In genomic region chr5:162593881-162594280, GRCh38 we compare ENCODE assay signal across 1 cellular context.
TF ChIP-seq lines count a peak whose summit lies in the region.

No MANE protein-coding gene starts in this region.

TF ChIP-seq in H1, 55 proteins besides CTCF, POLR2A, EP300 and RAD21:
- TF ChIP-seq CREB1 (IDR thresholded peaks at IDR 0.05) (no peak), CBX8 (IDR thresholded peaks at IDR 0.05; ENCODE audit: borderline replicate concordance, low read depth, low read length) (no peak), JUN (IDR thresholded peaks at IDR 0.05; ENCODE audit: low read depth, low read length) (no peak), RFX5 (IDR thresholded peaks at IDR 0.05; ENCODE audit: borderline replicate concordance, low read depth, low read length) (no peak), SP1 (IDR thresholded peaks at IDR 0.05; ENCODE audit: low read depth, low read length) (no peak), RNF2 (IDR thresholded peaks at IDR 0.05; ENCODE audit: borderline replicate concordance, low read depth, low read length, missing control alignments, poor library complexity, severe bottlenecking) (no peak), HDAC2 (IDR thresholded peaks at IDR 0.05; ENCODE audit: borderline replicate concordance in 1 of 2, low read depth in 2 of 2, low read length in 2 of 2) (no peak), MAFK (IDR thresholded peaks at IDR 0.05; ENCODE audit: low read depth, low read length) (no peak), FOSL1 (IDR thresholded peaks at IDR 0.05; ENCODE audit: insufficient read depth, low read depth, low read length) (no peak)
